24 cellular contexts compared by ENCODE assay signal in the genomic region with DNA sequence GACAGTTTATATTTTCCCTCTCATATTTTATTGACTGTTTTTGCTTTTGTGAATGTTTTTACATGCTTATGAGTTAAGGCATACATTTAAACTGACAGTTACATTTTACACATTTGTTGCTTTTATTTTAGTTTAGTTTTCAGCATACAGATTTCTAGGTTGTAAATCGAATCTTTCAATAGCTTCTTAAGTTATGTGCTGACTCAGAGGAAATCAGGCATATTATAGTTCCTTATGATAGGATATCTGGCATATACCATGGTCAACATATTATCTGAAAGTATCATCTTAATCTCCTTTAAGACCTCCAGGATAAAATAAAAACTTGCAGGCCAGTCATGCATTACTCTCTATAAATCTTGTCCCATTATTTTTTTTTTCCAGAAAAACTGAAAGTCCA.
"Had no signal": no experiment of that assay in that cellular context is flagged by ENCODE, and none has a peak within 500 bp of the region (broad histone marks: within the 10 kb centered on the region; RNA-seq: fewer than 3 reads in every experiment).

No MANE protein-coding gene starts in this region.

- H3K27me3 Mint-ChIP-seq: naive B cell; progenitor cell of endocrine pancreas; stimulated activated naive CD8-positive, alpha-beta T cell treated with anti-CD3 and anti-CD28 coated beads, Interleukin-15, Interleukin-2, amounts not matched to agents 100 ng/mL and 50 ng/mL, for 24 hours had no signal

- DNase-seq: heart right ventricle; islet precursor cell; left ventricle myocardium inferior; mesendoderm; naive B cell; natural killer cell; ovary; spleen; stimulated activated CD4-positive, alpha-beta T cell treated with anti-CD3 and anti-CD28 coated beads, Interleukin-4, amount 100 ng/mL, for 24 hours; stimulated activated naive CD4-positive, alpha-beta T cell; tibial artery; trophoblast cell; upper lobe of right lung had no signal

- H3K9me3 ChIP-seq: ovary, right atrium auricular region, suprapubic skin, thoracic aorta, tibial artery, upper lobe of right lung had no signal

- ATAC-seq: heart right ventricle; natural killer cell; sciatic nerve; stimulated activated effector memory CD8-positive, alpha-beta T cell treated with anti-CD3 and anti-CD28 coated beads, Interleukin-12 subunit alpha, Interleukin-12 subunit beta, amount 100 ng/mL, for 72 hours; upper lobe of right lung had no signal

- H3K36me3 Mint-ChIP-seq: mesothelial cell of epicardium; naive B cell; stimulated activated effector memory CD8-positive, alpha-beta T cell treated with anti-CD3 and anti-CD28 coated beads, Interleukin-12 subunit alpha, Interleukin-12 subunit beta, amount 100 ng/mL, for 72 hours had no signal

- H3K4me2 ChIP-seq: hepatocyte had no signal

- H3K4me1 ChIP-seq: heart right ventricle, left ventricle myocardium inferior, right atrium auricular region, spleen, suprapubic skin, tibial artery, upper lobe of right lung had no signal

- H3K27me3 ChIP-seq: heart right ventricle, hepatocyte, ovary, right atrium auricular region, spleen, suprapubic skin, tibial artery, upper lobe of right lung had no signal

- H3K4me3 ChIP-seq: heart right ventricle, hepatocyte, left ventricle myocardium inferior, lung, ovary, right atrium auricular region, skin epidermis, spleen, suprapubic skin, thoracic aorta, tibial artery, upper lobe of right lung had no signal

- H3K4me1 Mint-ChIP-seq: naive B cell; natural killer cell; stimulated activated effector memory CD8-positive, alpha-beta T cell treated with anti-CD3 and anti-CD28 coated beads, Interleukin-12 subunit alpha, Interleukin-12 subunit beta, amount 100 ng/mL, for 72 hours had no signal

- H3K27ac ChIP-seq: heart right ventricle, hepatocyte, left ventricle myocardium inferior, ovary, right atrium auricular region, skin epidermis, spleen, suprapubic skin, thoracic aorta, tibial artery, upper lobe of right lung had no signal

- H2AFZ ChIP-seq: hepatocyte had no signal

- H3K27ac Mint-ChIP-seq: mesothelial cell of epicardium; naive B cell; natural killer cell; progenitor cell of endocrine pancreas; stimulated activated effector memory CD8-positive, alpha-beta T cell treated with anti-CD3 and anti-CD28 coated beads, Interleukin-12 subunit alpha, Interleukin-12 subunit beta, amount 100 ng/mL, for 72 hours; stimulated activated naive CD8-positive, alpha-beta T cell treated with anti-CD3 and anti-CD28 coated beads, Interleukin-15, Interleukin-2, amounts not matched to agents 100 ng/mL and 50 ng/mL, for 24 hours had no signal

- H3K36me3 ChIP-seq: heart right ventricle, left ventricle myocardium inferior, ovary, right atrium auricular region, spleen, suprapubic skin, thoracic aorta, tibial artery, upper lobe of right lung had no signal

- H3K9me3 Mint-ChIP-seq: mesothelial cell of epicardium had no signal

- H3K4me3 Mint-ChIP-seq: mesothelial cell of epicardium; naive B cell; natural killer cell; stimulated activated effector memory CD8-positive, alpha-beta T cell treated with anti-CD3 and anti-CD28 coated beads, Interleukin-12 subunit alpha, Interleukin-12 subunit beta, amount 100 ng/mL, for 72 hours; stimulated activated naive CD8-positive, alpha-beta T cell treated with anti-CD3 and anti-CD28 coated beads, Interleukin-15, Interleukin-2, amounts not matched to agents 100 ng/mL and 50 ng/mL, for 24 hours had no signal
